12 cellular contexts compared by ENCODE assay signal in the genomic region with DNA sequence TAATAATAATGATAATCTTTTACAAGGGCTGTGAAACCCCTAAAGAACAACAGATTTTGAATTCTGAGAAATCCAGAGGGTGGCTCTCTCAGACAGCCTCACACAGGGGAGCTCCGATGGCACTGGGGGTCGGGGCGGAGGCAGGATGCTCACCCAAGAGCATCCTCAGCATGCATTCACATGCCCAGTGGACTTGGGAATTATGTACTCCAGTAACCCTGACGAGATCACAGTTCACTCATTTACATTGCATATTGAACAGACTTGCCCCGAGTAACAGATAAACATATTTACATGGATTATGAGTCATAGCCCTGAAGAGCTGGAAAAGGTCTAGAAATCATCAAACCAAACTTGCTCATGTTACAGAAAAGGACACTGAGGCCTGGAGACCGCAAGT.
DNase-seq lines count a peak whose midpoint lies in the region; ATAC-seq, FAIRE-seq and TF ChIP-seq lines count a peak whose summit lies in the region.
"Had no signal": no experiment of that assay in that cellular context is flagged by ENCODE, and none has a peak within 500 bp of the region (broad histone marks: within the 10 kb centered on the region; RNA-seq: fewer than 3 reads in every experiment).

No MANE protein-coding gene starts in this region.

- DNase-seq in Caki2 (ENCODE audit: low read depth) (peak; percentile 57), M059J (ENCODE audit: low read depth) (peak; percentile 72), bronchial epithelial cell (ENCODE audit: low read depth) (peak; percentile 97), right lobe of liver (peak in 1 of 3 donors; percentile 30), RKO (ENCODE audit: low spot score) (no peak), frontal cortex (ENCODE audit: low spot score in 2 of 2) (no peak), nucleus accumbens (lab: John Stamatoyannopoulos, UW) (no peak), HAP-1 (ENCODE audit: low spot score in 2 of 2) (no peak)
- DNase-seq: activated T-cell treated with anti-CD3 and anti-CD28 coated beads, Interleukin-2, amount 50 U/mL, for 1 hour; NCI-H1092 treated with DMSO at 0.1 percent for 48 hours had no signal

- intact Hi-C loops in right lobe of liver (cut with DNase I), result no loop called here

- H3K4me3 ChIP-seq in bronchial epithelial cell (ENCODE audit: low read depth, low read length) (no peak overlapping the region), right lobe of liver (no peak overlapping the region), HAP-1 (no peak overlapping the region)

- in situ Hi-C loops in Caki2 (cut with HindIII; ENCODE audit: low pct_unique_long_range_greater_than_20kb, low sequenced_read_pairs) (no loop called here), HAP-1 (cut with MboI; ENCODE audit: low sequenced_read_pairs) (no loop called here)

- H3K27ac ChIP-seq in right lobe of liver, result peak overlapping the region in 1 of 3 donors; percentile 14
- H3K27ac ChIP-seq: HL-60 had no signal

- 24% methylated on average over 6 of the region's 6 CpGs for WGBS in right lobe of liver (ENCODE audit: insufficient coverage, low coverage, low lambda C conversion rate, missing lambda C conversion rate)

- H3K9me3 ChIP-seq in right lobe of liver (no peaks in the 10 kb centered on the region), HAP-1 (no peaks in the 10 kb centered on the region)

- peak; percentile 21 to 55 (median 52) for ATAC-seq in right lobe of liver
- ATAC-seq: sciatic nerve had no signal

- H3K27me3 ChIP-seq in bronchial epithelial cell (ENCODE audit: control insufficient read depth, insufficient read depth, low read length), result no peaks in the 10 kb centered on the region
- no peaks in the 10 kb centered on the region for H3K27me3 ChIP-seq in right lobe of liver
- no peaks in the 10 kb centered on the region for H3K27me3 ChIP-seq in HAP-1 (ENCODE audit: low read depth)

- TF ChIP-seq CTCF in bronchial epithelial cell (IDR thresholded peaks at IDR 0.05; ENCODE audit: insufficient read depth, low read length, severe bottlenecking) (no peak), right lobe of liver (IDR thresholded peaks at IDR 0.05) (no peak)

- H3K4me1 ChIP-seq in right lobe of liver (peaks cover 0 to 56% (median 21%) of the 10 kb centered on the region in 4 donors), HAP-1 (peaks cover 17% of the 10 kb centered on the region)

- TF ChIP-seq POLR2A in right lobe of liver (IDR thresholded peaks at IDR 0.05), result no peak

- FAIRE-seq in bronchial epithelial cell (lab: Jason Lieb, UNC) (no peak), frontal cortex (lab: Jason Lieb, UNC) (no peak)

- H3K36me3 ChIP-seq in bronchial epithelial cell (ENCODE audit: control insufficient read depth, insufficient read depth, low read length), result no peaks in the 10 kb centered on the region
- H3K36me3 ChIP-seq in right lobe of liver, result no peaks in the 10 kb centered on the region
- H3K36me3 ChIP-seq in HAP-1 (replicated peaks), result no peaks in the 10 kb centered on the region

Comparison
In these comparisons a context has a peak if more than half of its experiments do, and no peak if none do; other contexts are left out.
1. DNase-seq: peak in Caki2 (single experiment), M059J (single experiment) and bronchial epithelial cell (single experiment); none in RKO (single experiment), frontal cortex (0 of 2), nucleus accumbens (0 of 56) and HAP-1 (0 of 2).